Comparison of ENCODE assay signal across 1 cellular context in the genomic region with DNA sequence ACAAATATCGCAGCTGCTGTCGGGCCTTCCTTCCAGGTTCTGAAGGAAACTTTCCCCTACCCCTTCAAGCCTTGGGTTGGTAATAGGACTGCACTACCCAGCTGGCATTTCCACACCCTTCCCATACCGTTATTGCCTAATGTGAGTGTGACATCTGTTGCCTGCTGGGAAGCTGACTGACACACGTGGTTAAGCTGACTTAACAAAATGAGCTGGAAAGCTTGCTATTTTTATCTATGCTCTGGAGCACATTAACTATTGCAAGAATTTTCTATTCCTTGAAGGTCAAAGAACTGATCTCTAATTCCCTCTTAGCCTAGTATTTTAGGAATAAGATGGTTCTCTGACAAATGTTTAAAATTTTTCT.
TF ChIP-seq lines count a peak whose summit lies in the region.

No MANE protein-coding gene starts in this region.

TF ChIP-seq in IMR-90, 13 proteins besides CTCF, POLR2A, EP300 and RAD21 (continued from another document):
- TF ChIP-seq USF2 (IDR thresholded peaks at IDR 0.05; ENCODE audit: low read depth, low read length): peak; percentile 3; the same call in 1 of the 2 replicates
TF ChIP-seq in IMR-90: peak in this region for 3.
